ENCODE assay signal across 1 cellular context in genomic region chr13:79810671-79811070, GRCh38.
A peak's percentile ranks its signal among the peaks of the same experiment; 100 is the strongest.
TF ChIP-seq lines count a peak whose summit lies in the region.

No MANE protein-coding gene starts in this region.

TF ChIP-seq in H1, 55 proteins besides CTCF, POLR2A, EP300 and RAD21 (continued from another document):
- peak; percentile 61 for TF ChIP-seq CHD7 (IDR thresholded peaks at IDR 0.05; ENCODE audit: insufficient replicate concordance, low read length)
- no peak for TF ChIP-seq RFX5 (IDR thresholded peaks at IDR 0.05; ENCODE audit: borderline replicate concordance, low read depth, low read length)
- TF ChIP-seq PHF8 (conservative IDR thresholded peaks at IDR 0.05; ENCODE audit: low read depth, low read length) = no peak
- TF ChIP-seq ZNF274 (IDR thresholded peaks at IDR 0.05; ENCODE audit: borderline replicate concordance, extremely low read depth, low read length) = no peak
- no peak for TF ChIP-seq POU5F1 (IDR thresholded peaks at IDR 0.05; ENCODE audit: low read depth, low read length)
TF ChIP-seq in H1: peak in this region for 2.
